ENCODE assay signal across 1 cellular context in genomic region chr4:18391370-18391728, GRCh38.
TF ChIP-seq lines count a peak whose summit lies in the region.

No MANE protein-coding gene starts in this region.

TF ChIP-seq in HepG2, 621 proteins besides CTCF, POLR2A, EP300 and RAD21 (continued from another document):
- TF ChIP-seq ZBTB25 (CRISPR knock-in tag; IDR thresholded peaks at IDR 0.05) = no peak
- TF ChIP-seq MAFG (CRISPR knock-in tag; IDR thresholded peaks at IDR 0.05) = no peak
- TF ChIP-seq ARID4A (CRISPR knock-in tag; IDR thresholded peaks at IDR 0.05; ENCODE audit: borderline replicate concordance) = no peak
- no peak for TF ChIP-seq REST (IDR thresholded peaks at IDR 0.05; ENCODE audit: borderline replicate concordance in 1 of 2, low read depth in 1 of 2, low read length in 2 of 2)
- no peak for TF ChIP-seq STAG1 (CRISPR knock-in tag; IDR thresholded peaks at IDR 0.05)
- TF ChIP-seq MAFF (IDR thresholded peaks at IDR 0.05; ENCODE audit: low read depth, low read length) = 0 out of 2 replicates have a peak, but pooled peaks have one; percentile 36
TF ChIP-seq in HepG2: peak in this region for 2.
